In genomic region chr16:70109583-70110279, GRCh38 we compare ENCODE assay signal across 7 cellular contexts. TPM values are rescaled to one million over a fixed set of nuclear protein-coding genes. Genes with fewer than 3 reads are reported as not detected.
DNase-seq lines count a peak whose midpoint lies in the region; ATAC-seq and TF ChIP-seq lines count a peak whose summit lies in the region.
"Not testable (repeated sequence)": the region's sequence is repeated elsewhere in the genome, so short reads cannot be mapped to it uniquely, and the experiment has no call there.

No MANE protein-coding gene starts in this region.

- not testable (repeated sequence) for H4K20me1 ChIP-seq in IMR-90 (ENCODE audit: insufficient read depth, low read length)

- not testable (repeated sequence) for H3K4me2 ChIP-seq in IMR-90 (ENCODE audit: low read depth, low read length); trophoblast cell (ENCODE audit: low read length)

- H4K91ac ChIP-seq in IMR-90 (ENCODE audit: insufficient read depth, low read depth, low read length); trophoblast cell (ENCODE audit: low read depth, low read length): not testable (repeated sequence)

- not testable (repeated sequence) for TF ChIP-seq CTCF in IMR-90 (conservative IDR thresholded peaks at IDR 0.05; ENCODE audit: low read depth, low read length); cardiac fibroblast (IDR thresholded peaks at IDR 0.05; ENCODE audit: low read depth, low read length); fibroblast of the aortic adventitia (IDR thresholded peaks at IDR 0.05; ENCODE audit: insufficient read depth, low read length)

- dilution Hi-C loops in IMR-90 (cut with HindIII; ENCODE audit: low sequenced_read_pairs, unreplicated experiment) = not testable (repeated sequence)

- H2BK20ac ChIP-seq in IMR-90 (ENCODE audit: low read depth, low read length) = not testable (repeated sequence)

- H3K79me1 ChIP-seq in IMR-90 (ENCODE audit: low read depth in 1 of 2, low read length in 2 of 2); trophoblast cell (ENCODE audit: low read length): not testable (repeated sequence)

- not testable (repeated sequence) for H3K4me3 ChIP-seq in IMR-90 (ENCODE audit: insufficient read depth, low read depth, low read length); cardiac fibroblast (replicated peaks in 1 of 2; ENCODE audit: low read depth in 2 of 2, low read length in 2 of 2); fibroblast of the aortic adventitia (ENCODE audit: low read depth, low read length); trophoblast cell (ENCODE audit: low read depth, low read length)

- in situ Hi-C loops in IMR-90 (cut with MboI; ENCODE audit: low sequenced_read_pairs) = not testable (repeated sequence)

- TF ChIP-seq POLR2A in IMR-90 (IDR thresholded peaks at IDR 0.05; ENCODE audit: low read depth, low read length) = not testable (repeated sequence)

- not testable (repeated sequence) for ATAC-seq in IMR-90 (ENCODE audit: low read depth)

- not testable (repeated sequence) for H3K4ac ChIP-seq in IMR-90 (ENCODE audit: low read depth, low read length); trophoblast cell (ENCODE audit: low read depth, low read length)

- not testable (repeated sequence) for H3K4me1 ChIP-seq in IMR-90 (ENCODE audit: control insufficient read depth, insufficient read depth, low read length); trophoblast cell (ENCODE audit: control insufficient read depth in 1 of 2, insufficient read depth in 2 of 2, low read length in 2 of 2)

- 85% methylated on average over 9 of the region's 15 CpGs; no CpG with 5 or more reads in 1 of the 2 experiments for WGBS in IMR-90 (ENCODE audit: extremely low coverage in 2 of 2, insufficient read length in 1 of 2), 2 experiments
- no CpG with 5 or more reads among the region's 15 CpGs for WGBS in trophoblast cell (ENCODE audit: extremely low coverage, insufficient coverage, insufficient read length)

- not testable (repeated sequence) for H3K36me3 ChIP-seq in IMR-90 (ENCODE audit: control insufficient read depth, insufficient read depth, low read length); trophoblast cell (ENCODE audit: control insufficient read depth in 1 of 2, insufficient read depth in 2 of 2, low read length in 2 of 2)

- H3K79me2 ChIP-seq in trophoblast cell (ENCODE audit: control insufficient read depth, insufficient read depth, low read length, poor library complexity) = not testable (repeated sequence)

- H3K14ac ChIP-seq in IMR-90 (replicated peaks; ENCODE audit: low read depth, low read length); trophoblast cell (ENCODE audit: low read length): not testable (repeated sequence)

- not testable (repeated sequence) for H2AK9ac ChIP-seq in IMR-90 (replicated peaks; ENCODE audit: low read depth, low read length, poor library complexity)

- CTCF ChIA-PET in IMR-90 (lab: Yijun Ruan, JAX) = not testable (repeated sequence)

- H4K8ac ChIP-seq in IMR-90 (ENCODE audit: low read depth in 2 of 2, low read length in 2 of 2); trophoblast cell (ENCODE audit: low read depth, low read length): not testable (repeated sequence)

- TF ChIP-seq RAD21 in IMR-90 (IDR thresholded peaks at IDR 0.05; ENCODE audit: low read length) = not testable (repeated sequence)

- not testable (repeated sequence) for BruUV-seq in IMR-90 (replicated peaks; lab: Mats Ljungman, UMichigan)

- H3K9me3 ChIP-seq in IMR-90 (ENCODE audit: control insufficient read depth, insufficient read depth, low read length); trophoblast cell (ENCODE audit: insufficient read depth, low read depth, low read length): not testable (repeated sequence)

- H4K5ac ChIP-seq in IMR-90 (ENCODE audit: low read depth, low read length) = not testable (repeated sequence)

- not testable (repeated sequence) for H3K18ac ChIP-seq in IMR-90 (ENCODE audit: low read depth, low read length); trophoblast cell (ENCODE audit: low read length)

- H2BK5ac ChIP-seq in IMR-90 (ENCODE audit: low read depth, low read length, poor library complexity, severe bottlenecking); trophoblast cell (ENCODE audit: low read depth, low read length, poor library complexity): not testable (repeated sequence)

- not testable (repeated sequence) for H4K12ac ChIP-seq in trophoblast cell (ENCODE audit: low read depth, low read length)

- H3K9ac ChIP-seq in IMR-90 (ENCODE audit: low read depth, low read length); trophoblast cell (ENCODE audit: low read length): not testable (repeated sequence)

- not testable (repeated sequence) for H3K27ac ChIP-seq in IMR-90 (ENCODE audit: insufficient read depth, low read length); trophoblast cell (ENCODE audit: low read depth, low read length)

- DNase-seq in DMS153 (lab: John Stamatoyannopoulos, UW) (peak; percentile 15), IMR-90 (peak; percentile 43), SK-N-DZ (ENCODE audit: low spot score) (peak; percentile 30), cardiac fibroblast (ENCODE audit: low read depth in 2 of 2) (peak; percentile 5 to 52), fibroblast of the aortic adventitia (ENCODE audit: low read depth) (peak; percentile 7), left kidney (ENCODE audit: low read depth, low spot score) (peak; percentile 13), trophoblast cell (peak; percentile 72 to 76)

- POLR2A ChIA-PET in IMR-90 (lab: Charles Lee; ENCODE audit: unreplicated experiment) = not testable (repeated sequence)

- H2AK5ac ChIP-seq in IMR-90 (ENCODE audit: low read depth, low read length); trophoblast cell (ENCODE audit: low read length): not testable (repeated sequence)

- H3K56ac ChIP-seq in IMR-90 (ENCODE audit: extremely low read depth, insufficient read depth, low read length) = not testable (repeated sequence)

- intact Hi-C loops in IMR-90 (cut with micrococcal nuclease) = not testable (repeated sequence)

- H3K9me1 ChIP-seq in IMR-90 (ENCODE audit: insufficient read depth, low read length) = not testable (repeated sequence)

- not testable (repeated sequence) for H2BK12ac ChIP-seq in trophoblast cell (ENCODE audit: low read length)

- not testable (repeated sequence) for H3K23ac ChIP-seq in IMR-90 (ENCODE audit: low read depth, low read length); trophoblast cell (ENCODE audit: low read length)

- not testable (repeated sequence) for H3K27me3 ChIP-seq in IMR-90 (ENCODE audit: control insufficient read depth, insufficient read depth, low read length); trophoblast cell (ENCODE audit: insufficient read depth, low read length)

- not testable (repeated sequence) for H2BK15ac ChIP-seq in IMR-90 (ENCODE audit: low read depth, low read length)

- not testable (repeated sequence) for H2AFZ ChIP-seq in IMR-90 (replicated peaks; ENCODE audit: low read length, poor library complexity); trophoblast cell (ENCODE audit: insufficient read depth, low read length, poor library complexity)

- H2BK120ac ChIP-seq in IMR-90 (ENCODE audit: low read depth, low read length); trophoblast cell (ENCODE audit: insufficient read depth, low read length, poor library complexity): not testable (repeated sequence)

TF ChIP-seq in IMR-90, 13 proteins besides CTCF, POLR2A, EP300 and RAD21:
- peak; percentile 74 for TF ChIP-seq CEBPB (IDR thresholded peaks at IDR 0.05; ENCODE audit: low read depth, low read length)

RNA-seq across cellular contexts. Expression of gene PDPR, which starts 4.4 kb away (rescaled TPM):
- total RNA-seq in IMR-90 (2012; rRNA removed) (10.0 and 12.2 TPM in 2 replicates), fibroblast of the aortic adventitia (ENCODE audit: low replicate concordance) (25.7 and 70.1 TPM in 2 replicates)
- polyA plus RNA-seq in IMR-90 (2012; rRNA removed) = 19.0 and 19.4 TPM in 2 replicates
- 7.5 and 9.4 TPM in 2 replicates for polyA plus RNA-seq in IMR-90 (2012; cell fraction: cytosol; rRNA removed)
- 41.2 and 66.5 TPM in 2 replicates for polyA plus RNA-seq in IMR-90 (2012; cell fraction: nucleus; rRNA removed; ENCODE audit: low replicate concordance)
- 13.3 and 21.6 TPM in 2 replicates for polyA plus RNA-seq in SK-N-DZ (2014; cell fraction: cytosol; rRNA removed)
- 20.2 and 35.6 TPM in 2 replicates for polyA plus RNA-seq in SK-N-DZ (2014; cell fraction: nucleus; rRNA removed)
- polyA plus RNA-seq in trophoblast cell (2013) = 13.3 and 13.4 TPM in 2 replicates

Comparison
In these comparisons a context has a peak if more than half of its experiments do, and no peak if none do; other contexts are left out.
1. DNase-seq: peak in every context shown above with its lines; median percentile 74 in trophoblast cell; 43 in IMR-90; 30 in SK-N-DZ; 28 in cardiac fibroblast; 15 in DMS153; 13 in left kidney; 7 in fibroblast of the aortic adventitia.